Comparison of ENCODE assay signal across 1 cellular context in genomic region chr2:74834806-74835755, GRCh38.
TF ChIP-seq lines count a peak whose summit lies in the region.

No MANE protein-coding gene starts in this region.

TF ChIP-seq in WTC11, 78 proteins besides CTCF, POLR2A, EP300 and RAD21 (continued from another document):
- TF ChIP-seq E2F4 (CRISPR knock-in tag; IDR thresholded peaks at IDR 0.05; ENCODE audit: borderline replicate concordance, low read depth) (peak; percentile 66), ARID4B (CRISPR knock-in tag; IDR thresholded peaks at IDR 0.05; ENCODE audit: borderline replicate concordance) (peak; percentile 97), FOXJ3 (CRISPR knock-in tag; IDR thresholded peaks at IDR 0.05; ENCODE audit: borderline replicate concordance) (no peak), ZNF121 (CRISPR knock-in tag; IDR thresholded peaks at IDR 0.05) (peak; percentile 5; the same call in 1 of the 2 replicates), ZNF232 (CRISPR knock-in tag; IDR thresholded peaks at IDR 0.05) (peak; percentile 16; the same call in 1 of the 2 replicates), TCF7 (CRISPR knock-in tag; IDR thresholded peaks at IDR 0.05; ENCODE audit: low read depth) (peak; percentile 55; the same call in 1 of the 2 replicates), ETV6 (CRISPR knock-in tag; IDR thresholded peaks at IDR 0.05) (peak; percentile 74), ZNF281 (CRISPR knock-in tag; IDR thresholded peaks at IDR 0.05) (no peak), TEAD4 (CRISPR knock-in tag; IDR thresholded peaks at IDR 0.05) (no peak), CBFB (CRISPR knock-in tag; IDR thresholded peaks at IDR 0.05; ENCODE audit: low read depth) (peak; percentile 58; the same call in 1 of the 2 replicates), TEAD1 (CRISPR knock-in tag; IDR thresholded peaks at IDR 0.05) (peak; percentile 39; the same call in 1 of the 2 replicates), GRHL2 (CRISPR knock-in tag; IDR thresholded peaks at IDR 0.05; ENCODE audit: insufficient replicate concordance, severe bottlenecking) (no peak), GABPB1 (CRISPR knock-in tag; IDR thresholded peaks at IDR 0.05) (peak; percentile 28), FOXK1 (CRISPR knock-in tag; IDR thresholded peaks at IDR 0.05) (no peak; the same call in 1 of the 2 replicates), ELF4 (CRISPR knock-in tag; IDR thresholded peaks at IDR 0.05; ENCODE audit: low read depth) (no peak), FOXP1 (CRISPR knock-in tag; IDR thresholded peaks at IDR 0.05; ENCODE audit: borderline replicate concordance) (no peak; the same call in 1 of the 2 replicates), ZNF512 (CRISPR knock-in tag; IDR thresholded peaks at IDR 0.05; ENCODE audit: borderline replicate concordance) (no peak), ESRRA (CRISPR knock-in tag; IDR thresholded peaks at IDR 0.05; ENCODE audit: borderline replicate concordance) (no peak), SOX15 (CRISPR knock-in tag; IDR thresholded peaks at IDR 0.05) (no peak), IRF1 (CRISPR knock-in tag; IDR thresholded peaks at IDR 0.05) (peak; percentile 29; the same call in 1 of the 2 replicates), USF1 (CRISPR knock-in tag; IDR thresholded peaks at IDR 0.05) (peak; percentile 79), HMGXB4 (CRISPR knock-in tag; IDR thresholded peaks at IDR 0.05) (peak; percentile 70; the same call in 1 of the 2 replicates)
- TF ChIP-seq, protein P1, sequence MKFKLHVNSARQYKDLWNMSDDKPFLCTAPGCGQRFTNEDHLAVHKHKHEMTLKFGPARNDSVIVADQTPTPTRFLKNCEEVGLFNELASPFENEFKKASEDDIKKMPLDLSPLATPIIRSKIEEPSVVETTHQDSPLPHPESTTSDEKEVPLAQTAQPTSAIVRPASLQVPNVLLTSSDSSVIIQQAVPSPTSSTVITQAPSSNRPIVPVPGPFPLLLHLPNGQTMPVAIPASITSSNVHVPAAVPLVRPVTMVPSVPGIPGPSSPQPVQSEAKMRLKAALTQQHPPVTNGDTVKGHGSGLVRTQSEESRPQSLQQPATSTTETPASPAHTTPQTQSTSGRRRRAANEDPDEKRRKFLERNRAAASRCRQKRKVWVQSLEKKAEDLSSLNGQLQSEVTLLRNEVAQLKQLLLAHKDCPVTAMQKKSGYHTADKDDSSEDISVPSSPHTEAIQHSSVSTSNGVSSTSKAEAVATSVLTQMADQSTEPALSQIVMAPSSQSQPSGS (CRISPR knock-in tag; IDR thresholded peaks at IDR 0.05; ENCODE audit: borderline replicate concordance, low read depth) = no peak
- TF ChIP-seq, protein P2, sequence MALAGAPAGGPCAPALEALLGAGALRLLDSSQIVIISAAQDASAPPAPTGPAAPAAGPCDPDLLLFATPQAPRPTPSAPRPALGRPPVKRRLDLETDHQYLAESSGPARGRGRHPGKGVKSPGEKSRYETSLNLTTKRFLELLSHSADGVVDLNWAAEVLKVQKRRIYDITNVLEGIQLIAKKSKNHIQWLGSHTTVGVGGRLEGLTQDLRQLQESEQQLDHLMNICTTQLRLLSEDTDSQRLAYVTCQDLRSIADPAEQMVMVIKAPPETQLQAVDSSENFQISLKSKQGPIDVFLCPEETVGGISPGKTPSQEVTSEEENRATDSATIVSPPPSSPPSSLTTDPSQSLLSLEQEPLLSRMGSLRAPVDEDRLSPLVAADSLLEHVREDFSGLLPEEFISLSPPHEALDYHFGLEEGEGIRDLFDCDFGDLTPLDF (CRISPR knock-in tag; IDR thresholded peaks at IDR 0.05) = 0 out of 2 replicates have a peak, but pooled peaks have one; percentile 40
- TF ChIP-seq, protein P3, sequence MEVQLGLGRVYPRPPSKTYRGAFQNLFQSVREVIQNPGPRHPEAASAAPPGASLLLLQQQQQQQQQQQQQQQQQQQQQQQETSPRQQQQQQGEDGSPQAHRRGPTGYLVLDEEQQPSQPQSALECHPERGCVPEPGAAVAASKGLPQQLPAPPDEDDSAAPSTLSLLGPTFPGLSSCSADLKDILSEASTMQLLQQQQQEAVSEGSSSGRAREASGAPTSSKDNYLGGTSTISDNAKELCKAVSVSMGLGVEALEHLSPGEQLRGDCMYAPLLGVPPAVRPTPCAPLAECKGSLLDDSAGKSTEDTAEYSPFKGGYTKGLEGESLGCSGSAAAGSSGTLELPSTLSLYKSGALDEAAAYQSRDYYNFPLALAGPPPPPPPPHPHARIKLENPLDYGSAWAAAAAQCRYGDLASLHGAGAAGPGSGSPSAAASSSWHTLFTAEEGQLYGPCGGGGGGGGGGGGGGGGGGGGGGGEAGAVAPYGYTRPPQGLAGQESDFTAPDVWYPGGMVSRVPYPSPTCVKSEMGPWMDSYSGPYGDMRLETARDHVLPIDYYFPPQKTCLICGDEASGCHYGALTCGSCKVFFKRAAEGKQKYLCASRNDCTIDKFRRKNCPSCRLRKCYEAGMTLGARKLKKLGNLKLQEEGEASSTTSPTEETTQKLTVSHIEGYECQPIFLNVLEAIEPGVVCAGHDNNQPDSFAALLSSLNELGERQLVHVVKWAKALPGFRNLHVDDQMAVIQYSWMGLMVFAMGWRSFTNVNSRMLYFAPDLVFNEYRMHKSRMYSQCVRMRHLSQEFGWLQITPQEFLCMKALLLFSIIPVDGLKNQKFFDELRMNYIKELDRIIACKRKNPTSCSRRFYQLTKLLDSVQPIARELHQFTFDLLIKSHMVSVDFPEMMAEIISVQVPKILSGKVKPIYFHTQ (CRISPR knock-in tag; IDR thresholded peaks at IDR 0.05) = peak; percentile 8; the same call in 1 of the 2 replicates
